20 cellular contexts compared by ENCODE assay signal in the genomic region with DNA sequence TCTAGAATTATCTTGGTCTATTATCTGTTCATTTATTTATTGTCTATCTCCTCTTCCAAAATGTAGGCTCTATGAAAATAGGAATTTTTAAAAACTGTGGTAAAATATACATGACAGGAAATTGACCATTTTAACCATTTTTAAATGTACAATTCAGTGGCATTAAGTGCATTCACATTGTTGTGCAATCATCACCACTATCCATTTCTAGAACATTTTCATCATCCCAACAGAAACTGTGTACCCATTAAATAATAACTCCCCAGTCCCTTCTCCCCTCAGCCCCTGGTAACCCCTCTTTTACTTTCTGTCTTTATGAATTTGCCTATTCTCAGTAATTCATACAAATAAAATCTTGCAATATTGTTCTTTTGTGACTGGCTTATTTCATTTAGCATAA.
DNase-seq lines count a peak whose midpoint lies in the region; ATAC-seq, FAIRE-seq and TF ChIP-seq lines count a peak whose summit lies in the region.
"Had no signal": no experiment of that assay in that cellular context is flagged by ENCODE, and none has a peak within 500 bp of the region (broad histone marks: within the 10 kb centered on the region; RNA-seq: fewer than 3 reads in every experiment).

No MANE protein-coding gene starts in this region.

- H3K27me3 ChIP-seq in IMR-90 (ENCODE audit: control insufficient read depth, insufficient read depth, low read length): no peaks in the 10 kb centered on the region
- H3K27me3 ChIP-seq in endothelial cell of umbilical vein (ENCODE audit: control insufficient read depth in 2 of 2, insufficient read depth in 2 of 2, low read length in 2 of 2): no peaks in the 10 kb centered on the region
- H3K27me3 ChIP-seq in transverse colon: no peaks in the 10 kb centered on the region

- H3K23ac ChIP-seq in IMR-90 (ENCODE audit: low read depth, low read length): no peak overlapping the region

- no peak for ATAC-seq in IMR-90 (ENCODE audit: low read depth)
- ATAC-seq in naive thymus-derived CD8-positive, alpha-beta T cell: no peak
- ATAC-seq: GM23338, HCT116 had no signal

- peaks cover 2% of the 10 kb centered on the region for H3K36me3 Mint-ChIP-seq in activated naive CD4-positive, alpha-beta T cell treated with anti-CD3 and anti-CD28 coated beads, Interleukin-2, amount 50 U/mL, for 24 hours
- no peaks in the 10 kb centered on the region for H3K36me3 Mint-ChIP-seq in T-helper 2 cell treated with Interferon-gamma antibody and Interleukin-4, amounts not matched to agents 5 μg/mL and 100 μg/mL, for 36 hours (ENCODE audit: low read depth)
- H3K36me3 Mint-ChIP-seq in naive thymus-derived CD8-positive, alpha-beta T cell: no peaks in the 10 kb centered on the region
- H3K36me3 Mint-ChIP-seq: CD4-positive, alpha-beta memory T cell had no signal

- H3K4me1 ChIP-seq in IMR-90 (ENCODE audit: control insufficient read depth, insufficient read depth, low read length) (peaks cover 12% of the 10 kb centered on the region), endothelial cell of umbilical vein (ENCODE audit: control insufficient read depth, extremely low read depth, insufficient read depth, low read length) (no peaks in the 10 kb centered on the region), transverse colon (no peaks in the 10 kb centered on the region)

- no peak for TF ChIP-seq RAD21 in IMR-90 (IDR thresholded peaks at IDR 0.05; ENCODE audit: low read length)

- no peak overlapping the region for H3K4ac ChIP-seq in IMR-90 (ENCODE audit: low read depth, low read length)

- in situ Hi-C loops in IMR-90 (cut with MboI; ENCODE audit: low sequenced_read_pairs): no loop called here
- in situ Hi-C loops in transverse colon (cut with MboI; ENCODE audit: low pct_ligation_motif_present in 1 of 4, low pct_unique_long_range_greater_than_20kb in 1 of 4, low sequenced_read_pairs in 3 of 4): no loop called here

- no peak overlapping the region for H2BK20ac ChIP-seq in IMR-90 (ENCODE audit: low read depth, low read length)

- no peak overlapping the region for H2BK15ac ChIP-seq in IMR-90 (ENCODE audit: low read depth, low read length)

- no peak overlapping the region for H2AK9ac ChIP-seq in IMR-90 (replicated peaks; ENCODE audit: low read depth, low read length, poor library complexity)

- H2BK5ac ChIP-seq in IMR-90 (ENCODE audit: low read depth, low read length, poor library complexity, severe bottlenecking): no peak overlapping the region

- no peak overlapping the region for H2BK120ac ChIP-seq in IMR-90 (ENCODE audit: low read depth, low read length)

- H4K91ac ChIP-seq in IMR-90 (ENCODE audit: insufficient read depth, low read depth, low read length): no peak overlapping the region

- peaks cover 35% of the 10 kb centered on the region for H3K4me1 Mint-ChIP-seq in activated naive CD4-positive, alpha-beta T cell treated with anti-CD3 and anti-CD28 coated beads, Interleukin-2, amount 50 U/mL, for 24 hours
- no peaks in the 10 kb centered on the region for H3K4me1 Mint-ChIP-seq in T-helper 2 cell treated with Interferon-gamma antibody and Interleukin-4, amounts not matched to agents 5 μg/mL and 100 μg/mL, for 36 hours (ENCODE audit: low read depth)
- peaks cover 2 to 7% (median 6%) of the 10 kb centered on the region in 4 donors for H3K4me1 Mint-ChIP-seq in naive thymus-derived CD8-positive, alpha-beta T cell
- H3K4me1 Mint-ChIP-seq: GM23338, H9 had no signal

- TF ChIP-seq CTCF in IMR-90 (conservative IDR thresholded peaks at IDR 0.05; ENCODE audit: low read depth, low read length) (no peak), endothelial cell of umbilical vein (IDR thresholded peaks at IDR 0.05; ENCODE audit: extremely low read depth in 1 of 2, insufficient read depth in 1 of 2, low read depth in 1 of 2, low read length in 2 of 2) (no peak), transverse colon (IDR thresholded peaks at IDR 0.05) (no peak)

- dilution Hi-C loops in IMR-90 (cut with HindIII; ENCODE audit: low sequenced_read_pairs, unreplicated experiment): no loop called here
- dilution Hi-C loops in endothelial cell of umbilical vein (cut with MboI; ENCODE audit: extremely low pct_ligation_motif_present, low sequenced_read_pairs): no loop called here

- H3K27ac ChIP-seq in IMR-90 (ENCODE audit: insufficient read depth, low read length) (no peak overlapping the region), endothelial cell of umbilical vein (ENCODE audit: insufficient read depth, low read depth, low read length) (no peak overlapping the region), transverse colon (no peak overlapping the region)
- H3K27ac ChIP-seq: 22Rv1 had no signal

- no peak overlapping the region for H3K14ac ChIP-seq in IMR-90 (replicated peaks; ENCODE audit: low read depth, low read length)

- no peak overlapping the region for H2AK5ac ChIP-seq in IMR-90 (ENCODE audit: low read depth, low read length)

- H3K4me3 Mint-ChIP-seq in activated naive CD4-positive, alpha-beta T cell treated with anti-CD3 and anti-CD28 coated beads, Interleukin-2, amount 50 U/mL, for 24 hours: no peak overlapping the region
- H3K4me3 Mint-ChIP-seq in T-helper 2 cell treated with Interferon-gamma antibody and Interleukin-4, amounts not matched to agents 5 μg/mL and 100 μg/mL, for 36 hours: no peak overlapping the region
- no peak overlapping the region for H3K4me3 Mint-ChIP-seq in naive thymus-derived CD8-positive, alpha-beta T cell
- H3K4me3 Mint-ChIP-seq: CD4-positive, alpha-beta memory T cell; GM23338; H9 had no signal

- no peak overlapping the region for H2AFZ ChIP-seq in IMR-90 (replicated peaks; ENCODE audit: low read length, poor library complexity)
- no peak overlapping the region for H2AFZ ChIP-seq in endothelial cell of umbilical vein (ENCODE audit: low read depth, low read length)
- H2AFZ ChIP-seq: GM23338 had no signal

- H3K79me1 ChIP-seq in IMR-90 (ENCODE audit: low read depth in 1 of 2, low read length in 2 of 2): peaks cover 0 to 4% of the 10 kb centered on the region in 2 experiments; a peak in 1 of 4 replicates

- H3K4me3 ChIP-seq in IMR-90 (ENCODE audit: insufficient read depth, low read depth, low read length) (no peak overlapping the region), endothelial cell of umbilical vein (replicated peaks in 1 of 3; ENCODE audit: insufficient read depth in 1 of 3, low read depth in 1 of 3, low read length in 3 of 3) (no peak overlapping the region), transverse colon (no peak overlapping the region)
- H3K4me3 ChIP-seq: GM23338 had no signal

- DNase-seq in activated naive CD4-positive, alpha-beta T cell treated with Interleukin-2 at 50 U/mL for 16 hours: no peak
- DNase-seq in IMR-90 (no peak), endothelial cell of umbilical vein (ENCODE audit: low read depth, low spot score) (no peak), transverse colon (no peak)
- DNase-seq in T-helper 2 cell treated with Interferon-gamma antibody and Interleukin-4, amounts not matched to agents 5 μg/mL and 100 μg/mL, for 36 hours (ENCODE audit: low spot score): no peak
- DNase-seq in naive thymus-derived CD8-positive, alpha-beta T cell: no peak
- DNase-seq: C1 segment of cervical spinal cord; Calu3; CD4-positive, alpha-beta memory T cell; COR-L47; DMS53; DMS79 treated with DMSO at 0.1 percent for 48 hours; GF-D8; H9 had no signal

- CTCF ChIA-PET in IMR-90 (lab: Yijun Ruan, JAX): no interaction called here
- CTCF ChIA-PET in endothelial cell of umbilical vein (lab: Charles Lee): no interaction called here

- H3K9me1 ChIP-seq in IMR-90 (ENCODE audit: insufficient read depth, low read length) (peaks cover 14% of the 10 kb centered on the region), endothelial cell of umbilical vein (replicated peaks; ENCODE audit: control insufficient read depth, extremely low read depth, insufficient read depth, low read length) (no peaks in the 10 kb centered on the region)

- no peaks in the 10 kb centered on the region for H3K36me3 ChIP-seq in IMR-90 (ENCODE audit: control insufficient read depth, insufficient read depth, low read length)
- no peaks in the 10 kb centered on the region for H3K36me3 ChIP-seq in endothelial cell of umbilical vein (ENCODE audit: control insufficient read depth in 2 of 2, extremely low read depth in 1 of 2, insufficient read depth in 2 of 2, low read length in 2 of 2)
- no peaks in the 10 kb centered on the region for H3K36me3 ChIP-seq in transverse colon

- H4K20me1 ChIP-seq in IMR-90 (ENCODE audit: insufficient read depth, low read length): no peaks in the 10 kb centered on the region
- no peaks in the 10 kb centered on the region for H4K20me1 ChIP-seq in endothelial cell of umbilical vein (replicated peaks; ENCODE audit: control insufficient read depth, extremely low read depth, insufficient read depth, low read length)

- H3K27me3 Mint-ChIP-seq in activated naive CD4-positive, alpha-beta T cell treated with anti-CD3 and anti-CD28 coated beads, Interleukin-2, amount 50 U/mL, for 24 hours: no peaks in the 10 kb centered on the region
- peaks cover 2% of the 10 kb centered on the region for H3K27me3 Mint-ChIP-seq in T-helper 2 cell treated with Interferon-gamma antibody and Interleukin-4, amounts not matched to agents 5 μg/mL and 100 μg/mL, for 36 hours (ENCODE audit: low read depth)
- H3K27me3 Mint-ChIP-seq in naive thymus-derived CD8-positive, alpha-beta T cell: no peaks in the 10 kb centered on the region
- H3K27me3 Mint-ChIP-seq: CD4-positive, alpha-beta memory T cell had no signal

- FAIRE-seq in endothelial cell of umbilical vein (lab: Jason Lieb, UNC): peak; percentile 43
- FAIRE-seq: GM12891, GM18507 had no signal

- no peak overlapping the region for H4K8ac ChIP-seq in IMR-90 (ENCODE audit: low read depth in 2 of 2, low read length in 2 of 2)

- H3K9me3 Mint-ChIP-seq in activated naive CD4-positive, alpha-beta T cell treated with anti-CD3 and anti-CD28 coated beads, Interleukin-2, amount 50 U/mL, for 24 hours: peaks cover 5% of the 10 kb centered on the region
- no peaks in the 10 kb centered on the region for H3K9me3 Mint-ChIP-seq in T-helper 2 cell treated with Interferon-gamma antibody and Interleukin-4, amounts not matched to agents 5 μg/mL and 100 μg/mL, for 36 hours
- H3K9me3 Mint-ChIP-seq in naive thymus-derived CD8-positive, alpha-beta T cell: peaks cover 0 to 4% (median 0%) of the 10 kb centered on the region in 9 donors
- H3K9me3 Mint-ChIP-seq: CD4-positive, alpha-beta memory T cell; GM23338; H9 had no signal

- BruUV-seq in IMR-90 (replicated peaks; lab: Mats Ljungman, UMichigan) (no TSS peak), endothelial cell of umbilical vein (replicated peaks; lab: Mats Ljungman, UMichigan) (no TSS peak)

- H4K5ac ChIP-seq in IMR-90 (ENCODE audit: low read depth, low read length): no peak overlapping the region

- intact Hi-C loops in IMR-90 (cut with micrococcal nuclease): no loop called here
- intact Hi-C loops in endothelial cell of umbilical vein (cut with micrococcal nuclease): no loop called here
- intact Hi-C loops in transverse colon (cut with DNase I; ENCODE audit: low total_unique reads): no loop called here

- H3K27ac Mint-ChIP-seq in activated naive CD4-positive, alpha-beta T cell treated with anti-CD3 and anti-CD28 coated beads, Interleukin-2, amount 50 U/mL, for 24 hours: peak overlapping the region; percentile 43
- no peak overlapping the region for H3K27ac Mint-ChIP-seq in T-helper 2 cell treated with Interferon-gamma antibody and Interleukin-4, amounts not matched to agents 5 μg/mL and 100 μg/mL, for 36 hours
- H3K27ac Mint-ChIP-seq in naive thymus-derived CD8-positive, alpha-beta T cell: peak overlapping the region in 1 of 10 donors; percentile 15
- H3K27ac Mint-ChIP-seq: GM23338, H9 had no signal

- no peak overlapping the region for H3K18ac ChIP-seq in IMR-90 (ENCODE audit: low read depth, low read length)

- H3K4me2 ChIP-seq in IMR-90 (ENCODE audit: low read depth, low read length): no peak overlapping the region
- no peak overlapping the region for H3K4me2 ChIP-seq in endothelial cell of umbilical vein (ENCODE audit: insufficient read depth, low read length)
- H3K4me2 ChIP-seq: GM23338 had no signal

- TF ChIP-seq POLR2A in IMR-90 (IDR thresholded peaks at IDR 0.05; ENCODE audit: low read depth, low read length) (no peak), endothelial cell of umbilical vein (IDR thresholded peaks at IDR 0.05; ENCODE audit: low read depth, low read length) (no peak), transverse colon (IDR thresholded peaks at IDR 0.05) (no peak)

- no peak overlapping the region for H3K56ac ChIP-seq in IMR-90 (ENCODE audit: extremely low read depth, insufficient read depth, low read length)

- POLR2A ChIA-PET in IMR-90 (lab: Charles Lee; ENCODE audit: unreplicated experiment) (no interaction called here), endothelial cell of umbilical vein (lab: Charles Lee) (no interaction called here)
- POLR2A ChIA-PET in naive thymus-derived CD8-positive, alpha-beta T cell (lab: Charles Lee): interaction anchor here (1.0 kb wide), 1 partner anchor 11 kb away, joined by 3 read pairs; no protein-coding TSS in a partner anchor

- no peak overlapping the region for H3K9ac ChIP-seq in IMR-90 (ENCODE audit: low read depth, low read length)
- no peak overlapping the region for H3K9ac ChIP-seq in endothelial cell of umbilical vein (replicated peaks; ENCODE audit: extremely low read depth, insufficient read depth, low read length)

- no peaks in the 10 kb centered on the region for H3K9me3 ChIP-seq in IMR-90 (ENCODE audit: control insufficient read depth, insufficient read depth, low read length)
- no peaks in the 10 kb centered on the region for H3K9me3 ChIP-seq in endothelial cell of umbilical vein (replicated peaks; ENCODE audit: control insufficient read depth, insufficient read depth, low read length)
- H3K9me3 ChIP-seq in transverse colon: no peaks in the 10 kb centered on the region

- no peaks in the 10 kb centered on the region for H3K79me2 ChIP-seq in endothelial cell of umbilical vein (ENCODE audit: control insufficient read depth, insufficient read depth, low read length)

- no peak for TF ChIP-seq EP300 in transverse colon (IDR thresholded peaks at IDR 0.05; ENCODE audit: low read depth)
